Comparison of ENCODE assay signal across 9 cellular contexts in the genomic region with DNA sequence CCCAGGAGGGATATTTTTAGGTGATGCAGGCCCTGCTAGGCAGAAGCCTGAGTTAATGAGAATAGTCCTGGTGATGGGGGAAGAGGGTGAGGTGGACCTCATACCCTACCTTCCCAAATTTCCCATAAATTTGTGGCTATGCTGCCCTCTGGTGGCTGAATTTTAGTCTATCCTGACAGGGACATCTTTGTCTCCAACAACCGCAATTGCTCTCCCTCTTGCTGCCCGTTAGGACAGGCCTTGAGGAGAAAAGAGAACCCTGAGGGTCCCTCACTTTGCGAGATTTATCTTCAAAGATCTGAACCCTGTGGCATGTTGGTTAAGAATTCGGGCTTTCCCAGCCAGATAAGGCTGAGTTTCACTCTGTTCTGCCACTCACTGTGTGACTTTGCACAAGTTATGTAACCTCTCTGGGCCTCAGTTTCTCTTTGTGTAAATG. TPM values are rescaled to one million over a fixed set of nuclear protein-coding genes. Genes with fewer than 3 reads are reported as not detected.
DNase-seq lines count a peak whose midpoint lies in the region; ATAC-seq, FAIRE-seq and TF ChIP-seq lines count a peak whose summit lies in the region.
"Had no signal": no experiment of that assay in that cellular context is flagged by ENCODE, and none has a peak within 500 bp of the region (broad histone marks: within the 10 kb centered on the region; RNA-seq: fewer than 3 reads in every experiment).

No MANE protein-coding gene starts in this region.

- no peaks in the 10 kb centered on the region for H3K9me3 Mint-ChIP-seq in CD4-positive, alpha-beta T cell
- H3K9me3 Mint-ChIP-seq in activated naive CD8-positive, alpha-beta T cell treated with anti-CD3 and anti-CD28 coated beads, Interleukin-2, amount 50 U/mL, for 24 hours: no peaks in the 10 kb centered on the region

- intact Hi-C loops in CD4-positive, alpha-beta T cell (cut with DNase I, micrococcal nuclease): no loop called here

- peak; percentile 86 for TF ChIP-seq CTCF in CD4-positive, alpha-beta T cell (IDR thresholded peaks at IDR 0.05)
- peak; percentile 64 to 74 for TF ChIP-seq CTCF in right atrium auricular region (IDR thresholded peaks at IDR 0.05)

- no peak overlapping the region for H3K27ac ChIP-seq in CD4-positive, alpha-beta T cell (ENCODE audit: low read depth, low read length)
- no peak overlapping the region for H3K27ac ChIP-seq in right atrium auricular region
- no peak overlapping the region for H3K27ac ChIP-seq in small intestine (ENCODE audit: low read depth in 1 of 2, low read length in 1 of 2)

- no peak for DNase-seq in CD4-positive, alpha-beta T cell
- DNase-seq in H4 (ENCODE audit: low spot score) (peak; percentile 38), NCI-H69 (lab: John Stamatoyannopoulos, UW) (peak; percentile 85), right atrium auricular region (ENCODE audit: low spot score) (no peak), small intestine (peak; percentile 38)
- peak; percentile 66 for DNase-seq in activated naive CD8-positive, alpha-beta T cell treated with anti-CD3 and anti-CD28 coated beads, Interleukin-2, amount 50 U/mL, for 24 hours

- WGBS in small intestine, 3 donors: 9 to 33% (median 12%) methylated on average over 4 of the region's 4 CpGs

- peaks cover 0 to 35% of the 10 kb centered on the region in 2 donors for H3K4me1 ChIP-seq in right atrium auricular region
- peaks cover 0 to 2% of the 10 kb centered on the region in 2 donors for H3K4me1 ChIP-seq in small intestine (ENCODE audit: control insufficient read depth in 2 of 2, insufficient read depth in 1 of 2, low read depth in 1 of 2, low read length in 1 of 2)

- H3K4me3 ChIP-seq in right atrium auricular region: no peak overlapping the region
- H3K4me3 ChIP-seq in small intestine (ENCODE audit: low read depth in 1 of 2, low read length in 2 of 2): no peak overlapping the region

- H3K36me3 Mint-ChIP-seq in CD4-positive, alpha-beta T cell (ENCODE audit: low read depth): peaks cover 61% of the 10 kb centered on the region
- H3K36me3 Mint-ChIP-seq in activated naive CD8-positive, alpha-beta T cell treated with anti-CD3 and anti-CD28 coated beads, Interleukin-2, amount 50 U/mL, for 24 hours (ENCODE audit: low read depth): peaks cover 12% of the 10 kb centered on the region

- no peak for ATAC-seq in CD4-positive, alpha-beta T cell (ENCODE audit: poor library complexity)
- peak; percentile 11 for ATAC-seq in activated naive CD8-positive, alpha-beta T cell treated with anti-CD3 and anti-CD28 coated beads, Interleukin-2, amount 50 U/mL, for 24 hours
- ATAC-seq in HG03469 (IDR thresholded peaks at IDR 0.05; ENCODE audit: unreplicated experiment): no peak
- ATAC-seq in GM19035 (IDR thresholded peaks at IDR 0.05; ENCODE audit: unreplicated experiment): no peak

- peaks cover 43% of the 10 kb centered on the region for H3K4me1 Mint-ChIP-seq in CD4-positive, alpha-beta T cell (ENCODE audit: low read depth)
- H3K4me1 Mint-ChIP-seq in activated naive CD8-positive, alpha-beta T cell treated with anti-CD3 and anti-CD28 coated beads, Interleukin-2, amount 50 U/mL, for 24 hours: peaks cover 22% of the 10 kb centered on the region

- no peaks in the 10 kb centered on the region for H3K27me3 ChIP-seq in CD4-positive, alpha-beta T cell (ENCODE audit: control insufficient read depth, insufficient read depth, low read length)
- H3K27me3 ChIP-seq in right atrium auricular region: no peaks in the 10 kb centered on the region
- no peaks in the 10 kb centered on the region for H3K27me3 ChIP-seq in small intestine (ENCODE audit: control insufficient read depth in 2 of 2, insufficient read depth in 2 of 2, low read length in 2 of 2)

- H3K27me3 Mint-ChIP-seq in CD4-positive, alpha-beta T cell: no peaks in the 10 kb centered on the region
- H3K27me3 Mint-ChIP-seq in activated naive CD8-positive, alpha-beta T cell treated with anti-CD3 and anti-CD28 coated beads, Interleukin-2, amount 50 U/mL, for 24 hours: no peaks in the 10 kb centered on the region

- POLR2A ChIA-PET in CD4-positive, alpha-beta T cell (lab: Charles Lee): interaction anchor here (1.7 kb wide), 1 partner anchor 44 kb away, joined by 3 read pairs; no protein-coding TSS in a partner anchor

- CTCF ChIA-PET in CD4-positive, alpha-beta T cell (lab: Charles Lee): interaction anchor here (1.3 kb wide), 1 partner anchor 10 kb away, joined by 3 read pairs; no protein-coding TSS in a partner anchor

- peaks cover 51% of the 10 kb centered on the region for H3K36me3 ChIP-seq in right atrium auricular region
- H3K36me3 ChIP-seq in small intestine (ENCODE audit: control insufficient read depth in 2 of 2, insufficient read depth in 2 of 2, low read length in 2 of 2): peaks cover 0 to 3% of the 10 kb centered on the region in 2 donors

- peak overlapping the region; percentile 65 for H3K27ac Mint-ChIP-seq in CD4-positive, alpha-beta T cell
- peak overlapping the region; percentile 41 for H3K27ac Mint-ChIP-seq in activated naive CD8-positive, alpha-beta T cell treated with anti-CD3 and anti-CD28 coated beads, Interleukin-2, amount 50 U/mL, for 24 hours

- H3K9me3 ChIP-seq in CD4-positive, alpha-beta T cell (ENCODE audit: control insufficient read depth, low read length): no peaks in the 10 kb centered on the region
- no peaks in the 10 kb centered on the region for H3K9me3 ChIP-seq in right atrium auricular region
- no peaks in the 10 kb centered on the region for H3K9me3 ChIP-seq in small intestine (ENCODE audit: control insufficient read depth, low read depth)

- FAIRE-seq in small intestine (lab: Jason Lieb, UNC): no peak

- H3K4me3 Mint-ChIP-seq in CD4-positive, alpha-beta T cell: peak overlapping the region; percentile 54
- H3K4me3 Mint-ChIP-seq in activated naive CD8-positive, alpha-beta T cell treated with anti-CD3 and anti-CD28 coated beads, Interleukin-2, amount 50 U/mL, for 24 hours: no peak overlapping the region

RNA-seq across cellular contexts. Expression of a gene that starts 9.8 kb away (rescaled TPM):
- 1 to 10 TPM; 3.8 to 4.7 TPM for total RNA-seq in CD4-positive, alpha-beta T cell
- 2.3 and 5.3 TPM in 2 replicates for total RNA-seq in H4 (2014; rRNA removed; shearing (Covaris generic))
- 10 to 100 TPM in 1 of 2 donors, 1 to 10 TPM in 1; 6.7 to 12.7 TPM for total RNA-seq in right atrium auricular region
- polyA plus RNA-seq in small intestine: 1 to 10 TPM in 2 of 3 donors, under 1 TPM in 1; 0.45 to 9.7 (median 7.7) TPM

RNA-seq across cellular contexts. Expression of a gene that starts 24.8 kb away (rescaled TPM):
- 100 to 1,000 TPM; 143 to 159 TPM for total RNA-seq in CD4-positive, alpha-beta T cell
- 86.7 and 89.4 TPM in 2 replicates for total RNA-seq in H4 (2014; rRNA removed; shearing (Covaris generic))
- 100 to 1,000 TPM in 1 of 2 donors, 10 to 100 TPM in 1; 80.5 to 144 TPM for total RNA-seq in right atrium auricular region
- 10 to 100 TPM in 1 of 3 donors, 1 to 10 TPM in 2; 1.8 to 60.7 (median 3.0) TPM for polyA plus RNA-seq in small intestine

RNA-seq across cellular contexts. Expression of a gene that starts 30.0 kb away (rescaled TPM):
- total RNA-seq in CD4-positive, alpha-beta T cell: under 1 TPM; 0.27 to 0.53 TPM
- not detected in 2 replicates for total RNA-seq in H4 (2014; rRNA removed; shearing (Covaris generic))
- under 1 TPM in 1 of 2 donors, not detected in 1; 0.43 TPM for total RNA-seq in right atrium auricular region
- under 1 TPM in 1 of 3 donors, not detected in 2; 0.33 TPM for polyA plus RNA-seq in small intestine
- total RNA-seq: skeletal muscle tissue had no signal

Comparison
In these comparisons a context has a peak if more than half of its experiments do, and no peak if none do; other contexts are left out.
1. DNase-seq: peak in H4 (single experiment), NCI-H69 (single experiment), activated naive CD8-positive, alpha-beta T cell treated with anti-CD3 and anti-CD28 coated beads, Interleukin-2, amount 50 U/mL, for 24 hours (single experiment) and small intestine (single experiment); none in CD4-positive, alpha-beta T cell (0 of 10) and right atrium auricular region (single experiment).